In the genomic region with DNA sequence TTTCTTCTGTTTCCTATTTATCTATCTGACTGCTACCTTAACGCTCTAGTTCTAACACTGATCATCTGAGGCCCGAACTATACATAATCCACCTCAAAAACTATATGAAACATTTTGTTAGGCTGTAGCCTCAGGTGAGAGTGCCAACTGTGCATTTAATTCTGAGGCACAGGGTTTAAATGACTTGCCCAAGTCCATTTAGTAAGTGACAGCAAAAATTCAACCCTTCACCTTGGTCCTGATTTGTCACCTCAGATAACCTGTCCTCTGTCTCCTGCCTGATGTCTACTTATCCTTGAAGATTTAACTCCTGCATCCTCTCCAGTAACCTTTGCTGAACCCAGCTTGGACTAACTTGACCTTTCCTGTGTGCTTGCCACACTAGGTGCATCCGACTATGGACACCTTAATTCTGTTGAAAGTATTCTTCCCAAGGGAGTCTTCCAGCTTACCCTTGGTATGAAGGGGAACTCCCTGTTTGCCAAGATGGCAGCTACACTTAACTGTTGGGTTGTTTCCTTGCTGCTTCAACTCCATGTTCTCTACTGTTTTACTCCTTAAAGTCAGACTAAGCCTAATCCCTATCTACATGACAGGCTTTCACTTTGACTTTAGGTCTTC, we compare ENCODE assay signal across 20 cellular contexts. TPM values are rescaled to one million over a fixed set of nuclear protein-coding genes. Genes with fewer than 3 reads are reported as not detected.
A peak's percentile ranks its signal among the peaks of the same experiment; 100 is the strongest.
DNase-seq lines count a peak whose midpoint lies in the region; ATAC-seq, FAIRE-seq and TF ChIP-seq lines count a peak whose summit lies in the region.
"Had no signal": no experiment of that assay in that cellular context is flagged by ENCODE, and none has a peak within 500 bp of the region (broad histone marks: within the 10 kb centered on the region; RNA-seq: fewer than 3 reads in every experiment).

No MANE protein-coding gene starts in this region.

- ATAC-seq in A549 (peak; percentile 24 to 25; a peak in 4 of 6 replicates), T-cell (replicated peaks in 1 of 4) (peak in 3 of 4 experiments; percentile 9 to 24 (median 20)), left colon (peak; percentile 21), gastrocnemius medialis (no peak), lower lobe of right lung (no peak)
- ATAC-seq: stimulated activated naive CD8-positive, alpha-beta T cell treated with anti-CD3 and anti-CD28 coated beads, Interleukin-15, Interleukin-2, amounts not matched to agents 100 U/mL and 50 U/mL, for 24 hours had no signal

- H3K27me3 ChIP-seq in CD8-positive, alpha-beta memory T cell (ENCODE audit: insufficient read depth, low read length, poor library complexity, severe bottlenecking), result no peaks in the 10 kb centered on the region
- H3K27me3 ChIP-seq in gastrocnemius medialis (no peaks in the 10 kb centered on the region), lower lobe of right lung (ENCODE audit: low read depth) (no peaks in the 10 kb centered on the region)
- H3K27me3 ChIP-seq: BE2C, ovary had no signal

- intact Hi-C loops in left colon (cut with DNase I, micrococcal nuclease), result no loop called here
- intact Hi-C loops in gastrocnemius medialis (cut with DNase I; ENCODE audit: low total_unique reads), result no loop called here
- intact Hi-C loops in activated T-helper 2 cell treated with anti-CD3 and anti-CD28 coated beads, Interferon-gamma antibody, Interleukin-2, Interleukin-4, amounts not matched to agents 10 μg/mL and 5 μg/mL and 100 μg/mL, durations not matched to agents 14 hours and 24 hours and 36 hours (cut with micrococcal nuclease), result no loop called here
- intact Hi-C loops in lower lobe of right lung (cut with DNase I), result no loop called here

- no peak overlapping the region for H3K4me2 ChIP-seq in A549

- no peak overlapping the region for H3K4me3 ChIP-seq in A549
- H3K4me3 ChIP-seq in CD8-positive, alpha-beta memory T cell (ENCODE audit: low read length), result no peak overlapping the region
- no peak overlapping the region for H3K4me3 ChIP-seq in gastrocnemius medialis
- H3K4me3 ChIP-seq in lower lobe of right lung, result no peak overlapping the region
- H3K4me3 ChIP-seq: ovary had no signal

- POLR2A ChIA-PET in A549 (lab: Yijun Ruan, JAX), result no interaction called here
- POLR2A ChIA-PET in CD8-positive, alpha-beta memory T cell (lab: Charles Lee), result no interaction called here
- POLR2A ChIA-PET in T-cell (lab: Charles Lee), result no interaction called here

- no peak overlapping the region for H3K4me3 Mint-ChIP-seq in CD8-positive, alpha-beta memory T cell
- no peak overlapping the region for H3K4me3 Mint-ChIP-seq in T-cell
- no peak overlapping the region for H3K4me3 Mint-ChIP-seq in activated T-helper 2 cell treated with anti-CD3 and anti-CD28 coated beads, Interferon-gamma antibody, Interleukin-2, Interleukin-4, amounts not matched to agents 10 μg/mL and 5 μg/mL and 100 μg/mL, durations not matched to agents 14 hours and 24 hours and 36 hours (ENCODE audit: low read depth)
- H3K4me3 Mint-ChIP-seq: mesothelial cell of epicardium had no signal

- H3K4me1 ChIP-seq in A549 (peaks cover 6% of the 10 kb centered on the region), gastrocnemius medialis (no peaks in the 10 kb centered on the region), lower lobe of right lung (no peaks in the 10 kb centered on the region)
- H3K4me1 ChIP-seq in CD8-positive, alpha-beta memory T cell (ENCODE audit: insufficient read depth, low read length), result no peaks in the 10 kb centered on the region
- H3K4me1 ChIP-seq: BE2C had no signal

- no peak overlapping the region for H3K27ac ChIP-seq in A549
- no peak overlapping the region for H3K27ac ChIP-seq in CD8-positive, alpha-beta memory T cell (ENCODE audit: low read depth, low read length)
- no peak overlapping the region for H3K27ac ChIP-seq in gastrocnemius medialis
- no peak overlapping the region for H3K27ac ChIP-seq in lower lobe of right lung
- H3K27ac ChIP-seq: HL-60, ovary had no signal

- DNase-seq in A549 (ENCODE audit: low read depth in 1 of 2, low spot score in 1 of 2), result no peak
- DNase-seq in CD8-positive, alpha-beta memory T cell, result no peak
- DNase-seq in T-cell, result no peak
- no peak for DNase-seq in left colon
- no peak for DNase-seq in gastrocnemius medialis
- no peak for DNase-seq in activated T-helper 2 cell treated with anti-CD3 and anti-CD28 coated beads, Interferon-gamma antibody, Interleukin-2, Interleukin-4, amounts not matched to agents 10 μg/mL and 5 μg/mL and 100 μg/mL, durations not matched to agents 14 hours and 24 hours and 36 hours (ENCODE audit: low spot score)
- DNase-seq in GM13977 (ENCODE audit: low spot score), result no peak
- DNase-seq in lower lobe of right lung, result no peak
- DNase-seq: activated CD4-positive, CD25-positive, alpha-beta regulatory T cell; activated gamma-delta T cell treated with Interleukin-2 at 50 U/mL for 16 hours; BE2C; central memory CD4-positive, alpha-beta T cell; NCI-H1436 treated with DMSO at 0.1 percent for 48 hours; NCI-H510A treated with DMSO at 0.1 percent for 48 hours; ovary; stimulated activated naive CD8-positive, alpha-beta T cell treated with anti-CD3 and anti-CD28 coated beads, Interleukin-15, Interleukin-2, amounts not matched to agents 100 U/mL and 50 U/mL, for 24 hours had no signal

- H3K9me3 Mint-ChIP-seq in CD8-positive, alpha-beta memory T cell, result no peaks in the 10 kb centered on the region
- no peaks in the 10 kb centered on the region for H3K9me3 Mint-ChIP-seq in T-cell
- no peaks in the 10 kb centered on the region for H3K9me3 Mint-ChIP-seq in activated T-helper 2 cell treated with anti-CD3 and anti-CD28 coated beads, Interferon-gamma antibody, Interleukin-2, Interleukin-4, amounts not matched to agents 10 μg/mL and 5 μg/mL and 100 μg/mL, durations not matched to agents 14 hours and 24 hours and 36 hours
- H3K9me3 Mint-ChIP-seq: mesothelial cell of epicardium had no signal

- FAIRE-seq in A549 (lab: Jason Lieb, UNC), result no peak
- FAIRE-seq: frontal cortex, islet of Langerhans had no signal

- no peak for TF ChIP-seq RAD21 in A549 (conservative IDR thresholded peaks at IDR 0.05 in 1 of 2, IDR thresholded peaks at IDR 0.05 in 1 of 2)

- H3K4me1 Mint-ChIP-seq in CD8-positive, alpha-beta memory T cell, result peaks cover 1 to 11% (median 3%) of the 10 kb centered on the region in 3 donors
- peaks cover 0 to 9% (median 0%) of the 10 kb centered on the region in 3 donors for H3K4me1 Mint-ChIP-seq in T-cell
- peaks cover 6% of the 10 kb centered on the region for H3K4me1 Mint-ChIP-seq in activated T-helper 2 cell treated with anti-CD3 and anti-CD28 coated beads, Interferon-gamma antibody, Interleukin-2, Interleukin-4, amounts not matched to agents 10 μg/mL and 5 μg/mL and 100 μg/mL, durations not matched to agents 14 hours and 24 hours and 36 hours (ENCODE audit: low read depth)
- H3K4me1 Mint-ChIP-seq: mesothelial cell of epicardium had no signal

- 59% methylated on average over 3 of the region's 3 CpGs for WGBS in A549 (ENCODE audit: missing lambda C conversion rate)

- TF ChIP-seq POLR2A in A549 (IDR thresholded peaks at IDR 0.05; ENCODE audit: low read length) (no peak), gastrocnemius medialis (IDR thresholded peaks at IDR 0.05) (no peak)

- no peaks in the 10 kb centered on the region for H3K36me3 ChIP-seq in CD8-positive, alpha-beta memory T cell (ENCODE audit: insufficient read depth, low read length)
- H3K36me3 ChIP-seq in gastrocnemius medialis, result peaks cover 0 to 4% of the 10 kb centered on the region in 2 donors
- H3K36me3 ChIP-seq in lower lobe of right lung, result peaks cover 52% of the 10 kb centered on the region
- H3K36me3 ChIP-seq: ovary had no signal

- H3K9me3 ChIP-seq in A549, result no peaks in the 10 kb centered on the region
- no peaks in the 10 kb centered on the region for H3K9me3 ChIP-seq in CD8-positive, alpha-beta memory T cell (ENCODE audit: low read length)
- no peaks in the 10 kb centered on the region for H3K9me3 ChIP-seq in gastrocnemius medialis
- H3K9me3 ChIP-seq in lower lobe of right lung, result no peaks in the 10 kb centered on the region
- H3K9me3 ChIP-seq: BE2C, ovary had no signal

- no peaks in the 10 kb centered on the region for H3K27me3 Mint-ChIP-seq in CD8-positive, alpha-beta memory T cell
- H3K27me3 Mint-ChIP-seq in T-cell, result no peaks in the 10 kb centered on the region
- no peaks in the 10 kb centered on the region for H3K27me3 Mint-ChIP-seq in activated T-helper 2 cell treated with anti-CD3 and anti-CD28 coated beads, Interferon-gamma antibody, Interleukin-2, Interleukin-4, amounts not matched to agents 10 μg/mL and 5 μg/mL and 100 μg/mL, durations not matched to agents 14 hours and 24 hours and 36 hours (ENCODE audit: low read depth)

- no peak for TF ChIP-seq EP300 in A549 (IDR thresholded peaks at IDR 0.05)

- TF ChIP-seq CTCF in A549 (IDR thresholded peaks at IDR 0.05), result no peak
- TF ChIP-seq CTCF in gastrocnemius medialis (IDR thresholded peaks at IDR 0.05 in 4 of 5, conservative IDR thresholded peaks at IDR 0.05 in 1 of 5), result no peak
- no peak for TF ChIP-seq CTCF in GM13977 (IDR thresholded peaks at IDR 0.05; ENCODE audit: extremely low read depth, insufficient read depth, missing control alignments)
- TF ChIP-seq CTCF in lower lobe of right lung (IDR thresholded peaks at IDR 0.05), result no peak

- in situ Hi-C loops in gastrocnemius medialis (cut with MboI; ENCODE audit: low sequenced_read_pairs in 4 of 4), result no loop called here
- in situ Hi-C loops in GM13977 (cut with MboI; ENCODE audit: low pct_unique_long_range_greater_than_20kb, low sequenced_read_pairs, unreplicated experiment), result no loop called here

- H3K27ac Mint-ChIP-seq in CD8-positive, alpha-beta memory T cell, result peak overlapping the region in 6 of 8 donors; percentile 4 to 88 (median 37)
- H3K27ac Mint-ChIP-seq in T-cell, result peak overlapping the region; percentile 22 to 63
- no peak overlapping the region for H3K27ac Mint-ChIP-seq in activated T-helper 2 cell treated with anti-CD3 and anti-CD28 coated beads, Interferon-gamma antibody, Interleukin-2, Interleukin-4, amounts not matched to agents 10 μg/mL and 5 μg/mL and 100 μg/mL, durations not matched to agents 14 hours and 24 hours and 36 hours

- CTCF ChIA-PET in A549 (lab: Yijun Ruan, JAX) (no interaction called here), T-cell (lab: Charles Lee) (no interaction called here)
- CTCF ChIA-PET in CD8-positive, alpha-beta memory T cell (lab: Charles Lee), result no interaction called here

- peaks cover 0 to 23% (median 6%) of the 10 kb centered on the region in 3 donors for H3K36me3 Mint-ChIP-seq in CD8-positive, alpha-beta memory T cell
- peaks cover 5% of the 10 kb centered on the region for H3K36me3 Mint-ChIP-seq in T-cell
- peaks cover 18% of the 10 kb centered on the region for H3K36me3 Mint-ChIP-seq in activated T-helper 2 cell treated with anti-CD3 and anti-CD28 coated beads, Interferon-gamma antibody, Interleukin-2, Interleukin-4, amounts not matched to agents 10 μg/mL and 5 μg/mL and 100 μg/mL, durations not matched to agents 14 hours and 24 hours and 36 hours (ENCODE audit: low read depth)

RNA-seq across cellular contexts. Expression of a gene that starts 23.5 kb away (rescaled TPM):
- polyA plus RNA-seq in A549 (2011; rRNA removed) (8.4 and 8.7 TPM in 2 replicates), A549 (2017; fragmentation: RNase III; extraction: RNeasy Plus Mini Kit Qiagen cat#74134 plus additional on column Dnase treatment) (2.4 to 2.9 TPM (median 2.5 TPM) in 3 replicates)
- polyA plus RNA-seq in A549 (2012; cell fraction: cytosol; rRNA removed), result 1.3 and 1.5 TPM in 2 replicates
- 0.42 and 0.58 TPM in 2 replicates for polyA plus RNA-seq in A549 (2012; cell fraction: nucleus; rRNA removed)
- polyA minus RNA-seq in A549 (2011; rRNA and poly(A)+ RNA removed), result 2.0 and 2.5 TPM in 2 replicates
- under 1 TPM; 0.70 to 0.75 TPM for total RNA-seq in CD8-positive, alpha-beta memory T cell
- polyA plus RNA-seq in CD8-positive, alpha-beta memory T cell, result 0.28 TPM
- total RNA-seq in T-cell (1 to 10 TPM; 1.0 to 1.6 (median 1.2) TPM), left colon (10 to 100 TPM; 12.6 to 18.3 TPM), gastrocnemius medialis (10 to 100 TPM in 1 of 4 donors, 1 to 10 TPM in 3; 6.7 to 10.3 (median 7.7) TPM), lower lobe of right lung (100 TPM)
- 1.1 and 1.5 TPM in 2 replicates for total RNA-seq in activated T-helper 2 cell treated with anti-CD3 and anti-CD28 coated beads, Interferon-gamma antibody, Interleukin-2, Interleukin-4, amounts not matched to agents 10 μg/mL and 5 μg/mL and 100 μg/mL, durations not matched to agents 14 hours and 24 hours and 36 hours

Comparison
In these comparisons a context has a peak if more than half of its experiments do, and no peak if none do; other contexts are left out.
1. ATAC-seq: peak in A549 (2 of 2), T-cell (3 of 4) and left colon (single experiment); none in gastrocnemius medialis (0 of 2) and lower lobe of right lung (0 of 2).